In the genomic region with DNA sequence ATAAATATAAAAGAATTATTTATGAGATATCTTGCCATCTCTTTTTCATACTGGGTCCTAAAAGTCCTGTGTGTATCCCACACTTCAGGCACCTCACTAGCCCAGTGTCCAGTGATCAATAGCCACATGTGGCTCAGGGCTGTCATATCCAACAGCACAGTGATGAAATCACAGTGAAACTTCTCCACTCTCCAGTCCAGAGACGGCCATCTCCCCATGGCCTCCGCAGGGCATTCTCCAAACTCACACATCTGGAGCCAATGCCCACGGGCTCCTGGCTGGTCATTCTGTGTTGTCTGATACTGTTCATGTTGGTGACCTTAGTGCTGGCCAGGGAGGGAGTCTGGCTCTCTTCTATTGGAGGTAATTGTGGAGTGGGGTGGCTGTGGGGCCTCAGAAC, we compare ENCODE assay signal across 30 cellular contexts.
"Had no signal": no experiment of that assay in that cellular context is flagged by ENCODE, and none has a peak within 500 bp of the region (broad histone marks: within the 10 kb centered on the region; RNA-seq: fewer than 3 reads in every experiment).

No MANE protein-coding gene starts in this region.

- H3K9me3 Mint-ChIP-seq: activated B cell treated with CpG ODN at 0.5 μM for 24 hours; activated CD4-positive, alpha-beta T cell treated with anti-CD3 and anti-CD28 coated beads, Interleukin-2, amount 10 ng/mL, durations not matched to agents 24 days and 14 days; activated naive CD4-positive, alpha-beta T cell treated with anti-CD3 and anti-CD28 coated beads, Interleukin-2, amount 50 U/mL, for 24 hours; activated T-cell treated with anti-CD3 and anti-CD28 coated beads, Interleukin-2, amount 50 U/mL, for 24 hours; activated T-helper 1 cell treated with anti-CD3 and anti-CD28 coated beads, Interleukin-12 subunit alpha, Interleukin-12 subunit beta, Interleukin-2, Interleukin-4 antibody, amounts not matched to agents 30 ng/mL and 10 ng/mL and 1 ng/mL, durations not matched to agents 14 hours and 24 hours and 36 hours had no signal

- H3K27ac ChIP-seq: breast epithelium, SJSA1 had no signal

- H3K4me3 ChIP-seq: breast epithelium, MG63, SJSA1 had no signal

- H3K27me3 Mint-ChIP-seq: activated CD8-positive, alpha-beta memory T cell treated with anti-CD3 and anti-CD28 coated beads, Interleukin-2, amount 10 ng/mL, durations not matched to agents 7 days and 5 days; activated naive CD4-positive, alpha-beta T cell treated with anti-CD3 and anti-CD28 coated beads, Interleukin-2, amount 50 U/mL, for 24 hours; activated T-cell treated with anti-CD3 and anti-CD28 coated beads, Interleukin-2, amount 50 U/mL, for 24 hours had no signal

- H3K4me3 Mint-ChIP-seq: activated B cell treated with CpG ODN at 0.5 μM for 24 hours; activated CD4-positive, alpha-beta T cell treated with anti-CD3 and anti-CD28 coated beads, Interleukin-2, amount 10 ng/mL, durations not matched to agents 24 days and 14 days; activated CD8-positive, alpha-beta memory T cell treated with anti-CD3 and anti-CD28 coated beads, Interleukin-2, amount 10 ng/mL, durations not matched to agents 7 days and 5 days; activated naive CD4-positive, alpha-beta T cell treated with anti-CD3 and anti-CD28 coated beads, Interleukin-2, amount 50 U/mL, for 24 hours; activated T-cell treated with anti-CD3 and anti-CD28 coated beads, Interleukin-2, amount 50 U/mL, for 24 hours; activated T-helper 1 cell treated with anti-CD3 and anti-CD28 coated beads, Interleukin-12 subunit alpha, Interleukin-12 subunit beta, Interleukin-2, Interleukin-4 antibody, amounts not matched to agents 30 ng/mL and 10 ng/mL and 1 ng/mL, durations not matched to agents 14 hours and 24 hours and 36 hours; T-helper 17 cell had no signal

- H3K4me1 ChIP-seq: SJSA1 had no signal

- ATAC-seq: activated CD8-positive, alpha-beta memory T cell treated with anti-CD3 and anti-CD28 coated beads, Interleukin-2, amount 10 ng/mL, durations not matched to agents 7 days and 5 days; T-helper 17 cell had no signal

- H3K9me3 ChIP-seq: breast epithelium, MG63, SJSA1 had no signal

- H3K27me3 ChIP-seq: MG63 had no signal

- DNase-seq: activated B cell treated with CpG ODN at 0.5 μM for 24 hours; activated CD4-positive, alpha-beta T cell treated with anti-CD3 and anti-CD28 coated beads for 1 hour; activated CD4-positive, alpha-beta T cell treated with anti-CD3 and anti-CD28 coated beads, Interleukin-2, amount 10 ng/mL, durations not matched to agents 24 days and 14 days; activated CD4-positive, alpha-beta T cell treated with anti-CD3 and anti-CD28 coated beads, Interleukin-2, amount 50 U/mL, for 48 hours; activated CD8-positive, alpha-beta memory T cell treated with anti-CD3 and anti-CD28 coated beads, Interleukin-2, amount 10 ng/mL, durations not matched to agents 7 days and 5 days; activated effector memory CD4-positive, alpha-beta T cell treated with Interleukin-2 at 50 U/mL for 16 hours; activated naive CD4-positive, alpha-beta T cell; activated T-cell treated with anti-CD3 and anti-CD28 coated beads, Interleukin-2, amount 50 U/mL, for 24 hours; aorta; caudate nucleus; MG63; MV-4-11; NCI-H1092 treated with DMSO at 0.1 percent for 48 hours; NCI-H1417 treated with DMSO at 0.1 percent for 48 hours; NCI-H1694; NCI-H2029; NCI-H2107; NCI-H2171 treated with DMSO at 0.1 percent for 48 hours; NCI-H345; NCI-H510A; NCI-H526 treated with DMSO at 0.1 percent for 48 hours; NCI-H82; RPMI8226; SHP77; T-helper 17 cell; T-helper 9 cell had no signal

- H3K27ac Mint-ChIP-seq: activated B cell treated with CpG ODN at 0.5 μM for 24 hours; activated CD4-positive, alpha-beta T cell treated with anti-CD3 and anti-CD28 coated beads, Interleukin-2, amount 10 ng/mL, durations not matched to agents 24 days and 14 days; activated CD8-positive, alpha-beta memory T cell treated with anti-CD3 and anti-CD28 coated beads, Interleukin-2, amount 10 ng/mL, durations not matched to agents 7 days and 5 days; activated naive CD4-positive, alpha-beta T cell treated with anti-CD3 and anti-CD28 coated beads, Interleukin-2, amount 50 U/mL, for 24 hours; activated T-cell treated with anti-CD3 and anti-CD28 coated beads, Interleukin-2, amount 50 U/mL, for 24 hours; activated T-helper 1 cell treated with anti-CD3 and anti-CD28 coated beads, Interleukin-12 subunit alpha, Interleukin-12 subunit beta, Interleukin-2, Interleukin-4 antibody, amounts not matched to agents 30 ng/mL and 10 ng/mL and 1 ng/mL, durations not matched to agents 14 hours and 24 hours and 36 hours; T-helper 17 cell had no signal

- H3K4me1 Mint-ChIP-seq: activated B cell treated with CpG ODN at 0.5 μM for 24 hours; activated CD4-positive, alpha-beta T cell treated with anti-CD3 and anti-CD28 coated beads, Interleukin-2, amount 10 ng/mL, durations not matched to agents 24 days and 14 days; activated CD8-positive, alpha-beta memory T cell treated with anti-CD3 and anti-CD28 coated beads, Interleukin-2, amount 10 ng/mL, durations not matched to agents 7 days and 5 days; activated naive CD4-positive, alpha-beta T cell treated with anti-CD3 and anti-CD28 coated beads, Interleukin-2, amount 50 U/mL, for 24 hours had no signal

- H3K36me3 ChIP-seq: breast epithelium, MG63, SJSA1 had no signal

- H3K36me3 Mint-ChIP-seq: activated CD8-positive, alpha-beta memory T cell treated with anti-CD3 and anti-CD28 coated beads, Interleukin-2, amount 10 ng/mL, durations not matched to agents 7 days and 5 days; activated naive CD4-positive, alpha-beta T cell treated with anti-CD3 and anti-CD28 coated beads, Interleukin-2, amount 50 U/mL, for 24 hours had no signal
